ENCODE assay signal across 1 cellular context in genomic region chr9:90517103-90517502, GRCh38.
TF ChIP-seq lines count a peak whose summit lies in the region.

No MANE protein-coding gene starts in this region.

TF ChIP-seq in Ishikawa, 13 proteins besides CTCF, POLR2A, EP300 and RAD21 (continued from another document):
- no peak for TF ChIP-seq CEBPB (IDR thresholded peaks at IDR 0.05)
